ENCODE assay signal across 10 cellular contexts in the genomic region with DNA sequence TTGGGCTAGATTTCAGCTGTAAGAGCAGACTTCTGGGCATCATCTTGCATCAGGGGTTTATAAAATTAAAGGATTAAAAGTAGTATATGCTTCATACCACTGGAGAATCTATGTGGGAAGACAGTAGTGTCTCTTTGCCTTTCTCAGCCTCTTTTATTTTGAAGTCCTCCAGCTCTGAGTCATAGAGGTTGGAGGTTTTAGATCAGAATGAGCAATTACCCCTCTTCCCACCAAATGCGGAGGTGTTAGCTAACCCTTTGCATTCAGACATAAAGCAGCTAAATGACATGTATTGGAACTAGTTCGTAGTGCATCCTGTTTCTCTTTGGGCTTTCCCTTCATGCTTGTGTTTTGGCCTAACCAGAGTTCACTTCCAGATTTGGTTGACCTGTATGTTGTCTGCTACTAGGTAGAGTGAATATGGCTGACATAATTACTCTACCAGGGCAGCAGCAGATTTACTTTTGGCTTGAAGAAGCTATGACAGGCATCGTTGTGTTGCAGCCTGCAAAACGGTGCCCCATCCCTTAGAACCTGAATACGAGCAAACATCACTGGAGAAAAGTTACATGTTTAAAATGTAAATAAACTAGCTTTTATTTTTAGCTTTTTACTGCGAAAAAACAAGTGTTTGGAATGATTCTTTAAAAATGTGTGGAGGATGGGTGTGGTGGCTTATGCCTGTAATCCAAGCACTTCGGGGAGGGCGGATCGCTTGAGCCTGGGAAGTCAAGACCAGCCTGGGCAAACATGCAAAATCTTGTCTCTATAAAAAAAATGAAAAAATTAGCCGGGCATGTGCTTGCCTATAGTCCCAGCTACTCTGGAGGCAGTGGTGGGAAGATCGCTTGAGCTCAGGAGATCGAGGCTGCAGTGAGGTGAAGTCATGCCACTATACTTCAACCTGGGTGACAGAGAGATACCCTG.
DNase-seq lines count a peak whose midpoint lies in the region; ATAC-seq and TF ChIP-seq lines count a peak whose summit lies in the region.
"Had no signal": no experiment of that assay in that cellular context is flagged by ENCODE, and none has a peak within 500 bp of the region (broad histone marks: within the 10 kb centered on the region; RNA-seq: fewer than 3 reads in every experiment).

No MANE protein-coding gene starts in this region.

- no peaks in the 10 kb centered on the region for H3K4me1 ChIP-seq in effector memory CD4-positive, alpha-beta T cell (ENCODE audit: control insufficient read depth, insufficient read depth, low read length, poor library complexity, severe bottlenecking)

- H3K9me3 Mint-ChIP-seq in osteocyte (ENCODE audit: unreplicated experiment), result no peaks in the 10 kb centered on the region

- no peak overlapping the region for H3K4me3 ChIP-seq in effector memory CD4-positive, alpha-beta T cell (ENCODE audit: insufficient read depth, low read depth, low read length, poor library complexity, severe bottlenecking)

- H3K4me3 Mint-ChIP-seq in osteocyte (ENCODE audit: unreplicated experiment), result no peak overlapping the region

- no peaks in the 10 kb centered on the region for H3K27me3 ChIP-seq in effector memory CD4-positive, alpha-beta T cell (replicated peaks; ENCODE audit: control insufficient read depth, insufficient read depth, low read length, poor library complexity, severe bottlenecking)

- peaks cover 6% of the 10 kb centered on the region for H3K4me1 Mint-ChIP-seq in osteocyte (ENCODE audit: unreplicated experiment)

- no peak overlapping the region for H3K27ac ChIP-seq in effector memory CD4-positive, alpha-beta T cell (ENCODE audit: insufficient read depth, low read length, poor library complexity, severe bottlenecking)

- H3K9me3 ChIP-seq in effector memory CD4-positive, alpha-beta T cell (ENCODE audit: control insufficient read depth, low read length), result no peaks in the 10 kb centered on the region

- peaks cover 40% of the 10 kb centered on the region for H3K36me3 Mint-ChIP-seq in osteocyte (ENCODE audit: unreplicated experiment)

- TF ChIP-seq CTCF in osteocyte (IDR thresholded peaks at IDR 0.05), result no peak

- no peaks in the 10 kb centered on the region for H3K27me3 Mint-ChIP-seq in osteocyte (ENCODE audit: unreplicated experiment)

- DNase-seq in DMS 273 treated with DMSO at 0.1 percent for 48 hours (lab: John Stamatoyannopoulos, UW), result peak; percentile 51
- no peak for DNase-seq in effector memory CD4-positive, alpha-beta T cell
- no peak for DNase-seq in CD1c-positive myeloid dendritic cell (ENCODE audit: extremely low spot score)
- DNase-seq in osteocyte (ENCODE audit: extremely low spot score, unreplicated experiment), result no peak
- no peak for DNase-seq in NCI-H1105 treated with DMSO at 0.1 percent for 48 hours (lab: John Stamatoyannopoulos, UW)
- DNase-seq: glutamatergic neuron had no signal

- peak; percentile 91 for ATAC-seq in GM19351 (IDR thresholded peaks at IDR 0.05; ENCODE audit: unreplicated experiment)
- ATAC-seq in HG03432 (IDR thresholded peaks at IDR 0.05; ENCODE audit: unreplicated experiment), result peak; percentile 73
- ATAC-seq in esophagus mucosa, result peak; percentile 83
- ATAC-seq: sciatic nerve had no signal

- no peak overlapping the region for H3K27ac Mint-ChIP-seq in osteocyte (ENCODE audit: unreplicated experiment)

- no peaks in the 10 kb centered on the region for H3K36me3 ChIP-seq in effector memory CD4-positive, alpha-beta T cell (ENCODE audit: control insufficient read depth, insufficient read depth, low read length)
